8 cellular contexts compared by ENCODE assay signal in genomic region chr17:47280072-47280811, GRCh38. TPM values are rescaled to one million over a fixed set of nuclear protein-coding genes. Genes with fewer than 3 reads are reported as not detected.
DNase-seq lines count a peak whose midpoint lies in the region; ATAC-seq, FAIRE-seq and TF ChIP-seq lines count a peak whose summit lies in the region.
"Had no signal": no experiment of that assay in that cellular context is flagged by ENCODE, and none has a peak within 500 bp of the region (broad histone marks: within the 10 kb centered on the region; RNA-seq: fewer than 3 reads in every experiment).

No MANE protein-coding gene starts in this region.

- no peak for FAIRE-seq in urothelium cell line (lab: Jason Lieb, UNC)

- H3K36me3 ChIP-seq in mucosa of descending colon (ENCODE audit: low read depth) = no peaks in the 10 kb centered on the region

- H3K9me3 ChIP-seq in mucosa of descending colon = no peaks in the 10 kb centered on the region

- no peak for TF ChIP-seq CTCF in mucosa of descending colon (IDR thresholded peaks at IDR 0.05)

- DNase-seq in M059J (ENCODE audit: low read depth) (peak; percentile 83), caudate nucleus (lab: John Stamatoyannopoulos, UW) (no peak), mucosa of descending colon (no peak), urothelium cell line (ENCODE audit: low spot score) (peak; percentile 45), C1 segment of cervical spinal cord (lab: John Stamatoyannopoulos, UW) (no peak)
- DNase-seq: NCI-H1436 had no signal

- peak overlapping the region; percentile 63 for H3K27ac ChIP-seq in caudate nucleus (ENCODE audit: low read depth, low read length)

- H3K4me1 ChIP-seq in mucosa of descending colon (ENCODE audit: low read depth) = peaks cover 18% of the 10 kb centered on the region

- intact Hi-C loops in mucosa of descending colon (cut with DNase I, micrococcal nuclease) = no loop called here

- ATAC-seq in mucosa of descending colon = peak; percentile 19
- no peak for ATAC-seq in HG02884 (IDR thresholded peaks at IDR 0.05; ENCODE audit: unreplicated experiment)
- no peak for ATAC-seq in GM21528 (IDR thresholded peaks at IDR 0.05; ENCODE audit: low FRiP score, unreplicated experiment)

- H3K4me3 ChIP-seq in mucosa of descending colon = no peak overlapping the region

RNA-seq across cellular contexts. Expression of gene ITGB3, which starts 26.6 kb away (rescaled TPM):
- total RNA-seq in M059J (2014; rRNA removed; shearing (Covaris generic)) = 0.94 and 3.1 TPM in 2 replicates
- total RNA-seq in mucosa of descending colon = 10 to 100 TPM in 1 of 3 donors, 1 to 10 TPM in 2; 3.9 to 58.4 (median 6.8) TPM

RNA-seq across cellular contexts. Expression of gene EFCAB13, which starts 43.5 kb away (rescaled TPM):
- total RNA-seq in M059J (2014; rRNA removed; shearing (Covaris generic)) = 2.5 and 3.1 TPM in 2 replicates
- total RNA-seq in mucosa of descending colon = 10 to 100 TPM in 1 of 3 donors, 1 to 10 TPM in 2; 2.7 to 15.3 (median 4.7) TPM

Comparison
In these comparisons a context has a peak if more than half of its experiments do, and no peak if none do; other contexts are left out.
1. DNase-seq: peak in M059J (single experiment) and urothelium cell line (single experiment); none in caudate nucleus (0 of 61), mucosa of descending colon (0 of 3) and C1 segment of cervical spinal cord (0 of 14).